ENCODE assay signal across 8 cellular contexts in the genomic region with DNA sequence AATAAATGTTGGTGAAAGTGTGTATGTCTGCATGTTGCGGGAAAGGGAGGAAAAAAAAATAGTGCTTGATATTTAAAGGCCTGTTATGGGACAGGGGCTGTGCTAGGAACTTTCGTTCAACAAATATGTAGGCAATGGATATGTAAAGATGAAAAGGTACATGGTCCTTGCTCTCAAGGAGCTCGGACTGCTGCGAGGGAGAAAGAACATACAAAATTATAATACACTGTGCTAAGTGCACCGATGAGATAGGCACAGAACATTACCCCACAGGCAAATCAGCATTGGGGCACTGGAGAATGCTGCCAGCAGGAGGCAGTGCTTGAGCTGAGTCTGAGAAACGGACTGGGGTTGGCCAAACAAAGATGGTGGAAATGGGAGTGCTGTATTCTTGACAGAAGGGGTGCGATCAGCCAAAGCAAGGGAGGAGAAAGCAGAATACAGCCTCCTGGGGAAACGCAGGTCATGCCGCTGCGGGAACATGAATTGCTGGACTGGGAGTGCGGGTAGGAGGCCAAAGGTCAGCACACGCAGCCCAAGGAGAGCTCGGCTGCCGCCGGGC. TPM values are rescaled to one million over a fixed set of nuclear protein-coding genes. Genes with fewer than 3 reads are reported as not detected.
DNase-seq lines count a peak whose midpoint lies in the region; ATAC-seq and TF ChIP-seq lines count a peak whose summit lies in the region.

No MANE protein-coding gene starts in this region.

- ATAC-seq in GM18909 (IDR thresholded peaks at IDR 0.05; ENCODE audit: poor library complexity, unreplicated experiment) (peak; percentile 68), HG03196 (IDR thresholded peaks at IDR 0.05; ENCODE audit: unreplicated experiment) (peak; percentile 57), lower lobe of right lung (peak; percentile 90 to 91)

- peaks cover 30% of the 10 kb centered on the region for H3K4me1 ChIP-seq in lower lobe of right lung

- peak overlapping the region; percentile 85 for H3K27ac ChIP-seq in lower lobe of right lung

- H3K4me3 ChIP-seq in lower lobe of right lung, result peak overlapping the region; percentile 88

- peak; percentile 78 for TF ChIP-seq CTCF in lower lobe of right lung (IDR thresholded peaks at IDR 0.05)

- H3K36me3 ChIP-seq in lower lobe of right lung, result peaks cover 38% of the 10 kb centered on the region

- H3K27me3 ChIP-seq in lower lobe of right lung (ENCODE audit: low read depth), result no peaks in the 10 kb centered on the region

- intact Hi-C loops in lower lobe of right lung (cut with DNase I), result no loop called here

- H3K9me3 ChIP-seq in lower lobe of right lung, result no peaks in the 10 kb centered on the region

- DNase-seq in AG20443 (ENCODE audit: low spot score), result peak; percentile 88
- peak; percentile 65 to 83 for DNase-seq in NCI-H524 (lab: John Stamatoyannopoulos, UW)
- DNase-seq in activated CD4-positive, alpha-beta T cell treated with anti-CD3 and anti-CD28 coated beads, Interleukin-2, amount 50 U/mL, for 48 hours, result peak; percentile 86 to 89
- peak; percentile 55 for DNase-seq in effector CD4-positive, alpha-beta T cell
- peak; percentile 80 for DNase-seq in lower lobe of right lung
- peak; percentile 54 to 82 (median 66) for DNase-seq in stimulated activated CD4-positive, alpha-beta T cell treated with anti-CD3 and anti-CD28 coated beads, TNF-alpha, amount 100 ng/mL, for 24 hours (ENCODE audit: low read depth in 3 of 3)

RNA-seq across cellular contexts. Expression of a gene that starts 0.6 kb away (rescaled TPM):
- total RNA-seq in lower lobe of right lung, result 17.8 TPM

RNA-seq across cellular contexts. Expression of a gene that starts 24.8 kb away (rescaled TPM):
- total RNA-seq in lower lobe of right lung, result 17.9 TPM

RNA-seq across cellular contexts. Expression of a gene that starts 56.3 kb away (rescaled TPM):
- total RNA-seq in lower lobe of right lung, result 43.0 TPM

RNA-seq across cellular contexts. Expression of a gene that starts 58.3 kb away (rescaled TPM):
- 16.2 TPM for total RNA-seq in lower lobe of right lung

Comparison
In these comparisons a context has a peak if more than half of its experiments do, and no peak if none do; other contexts are left out.
1. Peak in every context shown above with its lines: DNase-seq, ATAC-seq, H3K4me3 ChIP-seq and H3K27ac ChIP-seq.